25 cellular contexts compared by ENCODE assay signal in the genomic region with DNA sequence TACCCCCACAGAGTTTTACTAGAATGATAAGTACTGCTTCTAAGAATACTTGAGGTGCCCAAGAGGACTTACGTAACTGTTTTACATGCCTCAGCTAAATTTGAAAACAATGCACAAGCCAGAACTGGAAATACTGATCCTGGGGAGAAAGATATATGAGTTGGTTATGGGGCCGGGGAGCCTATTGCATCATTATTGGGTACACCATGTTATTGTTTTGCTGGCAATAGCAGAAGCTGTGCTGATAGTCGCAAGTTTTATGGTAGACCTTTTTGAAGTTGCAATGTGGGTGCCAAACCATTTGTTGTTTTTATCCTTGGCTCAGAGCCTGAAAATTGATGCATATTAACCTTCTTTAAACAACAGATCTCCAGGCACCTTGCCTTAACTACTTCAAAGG.
DNase-seq lines count a peak whose midpoint lies in the region; ATAC-seq and TF ChIP-seq lines count a peak whose summit lies in the region.
"Had no signal": no experiment of that assay in that cellular context is flagged by ENCODE, and none has a peak within 500 bp of the region (broad histone marks: within the 10 kb centered on the region; RNA-seq: fewer than 3 reads in every experiment).

No MANE protein-coding gene starts in this region.

- no peaks in the 10 kb centered on the region for H3K9me1 ChIP-seq in IMR-90 (ENCODE audit: insufficient read depth, low read length)

- H4K8ac ChIP-seq in IMR-90 (ENCODE audit: low read depth in 2 of 2, low read length in 2 of 2): no peak overlapping the region

- H3K9ac ChIP-seq in IMR-90 (ENCODE audit: low read depth, low read length): no peak overlapping the region

- no peak overlapping the region for H3K4ac ChIP-seq in IMR-90 (ENCODE audit: low read depth, low read length)

- H3K36me3 Mint-ChIP-seq in type B pancreatic cell: peaks cover 23% of the 10 kb centered on the region

- no peak overlapping the region for H3K4me3 Mint-ChIP-seq in type B pancreatic cell
- H3K4me3 Mint-ChIP-seq: activated CD8-positive, alpha-beta T cell treated with anti-CD3 and anti-CD28 coated beads, Interleukin-2, amount 10 ng/mL, durations not matched to agents 7 days and 5 days; activated naive CD8-positive, alpha-beta T cell treated with anti-CD3 and anti-CD28 coated beads, Interleukin-2, amount 50 U/mL, for 24 hours; CD4-positive, alpha-beta memory T cell; effector memory CD8-positive, alpha-beta T cell; GM23338; memory B cell had no signal

- no peaks in the 10 kb centered on the region for H3K9me3 ChIP-seq in IMR-90 (ENCODE audit: control insufficient read depth, insufficient read depth, low read length)
- H3K9me3 ChIP-seq in left lung: no peaks in the 10 kb centered on the region
- H3K9me3 ChIP-seq: esophagus squamous epithelium, neutrophil, transverse colon had no signal

- no peaks in the 10 kb centered on the region for H3K27me3 Mint-ChIP-seq in type B pancreatic cell
- H3K27me3 Mint-ChIP-seq: activated naive CD8-positive, alpha-beta T cell treated with anti-CD3 and anti-CD28 coated beads, Interleukin-2, amount 50 U/mL, for 24 hours; CD4-positive, alpha-beta memory T cell; effector memory CD8-positive, alpha-beta T cell; memory B cell; progenitor cell of endocrine pancreas had no signal

- H3K4me1 ChIP-seq in IMR-90 (ENCODE audit: control insufficient read depth, insufficient read depth, low read length): peaks cover 3% of the 10 kb centered on the region
- no peaks in the 10 kb centered on the region for H3K4me1 ChIP-seq in left lung
- H3K4me1 ChIP-seq: esophagus squamous epithelium, transverse colon had no signal

- no peaks in the 10 kb centered on the region for H3K9me3 Mint-ChIP-seq in type B pancreatic cell
- H3K9me3 Mint-ChIP-seq: effector memory CD8-positive, alpha-beta T cell; GM23338; memory B cell had no signal

- H3K4me2 ChIP-seq in IMR-90 (ENCODE audit: low read depth, low read length): no peak overlapping the region
- H3K4me2 ChIP-seq: GM23338 had no signal

- POLR2A ChIA-PET in IMR-90 (lab: Charles Lee; ENCODE audit: unreplicated experiment): no interaction called here

- no peak overlapping the region for H2BK5ac ChIP-seq in IMR-90 (ENCODE audit: low read depth, low read length, poor library complexity, severe bottlenecking)

- H3K56ac ChIP-seq in IMR-90 (ENCODE audit: extremely low read depth, insufficient read depth, low read length): no peak overlapping the region

- H3K36me3 ChIP-seq in IMR-90 (ENCODE audit: control insufficient read depth, insufficient read depth, low read length) (peaks cover 4% of the 10 kb centered on the region; the same call in 1 of the 2 replicates), left lung (peaks cover 0 to 9% of the 10 kb centered on the region in 2 donors)

- H3K4me3 ChIP-seq in IMR-90 (ENCODE audit: insufficient read depth, low read depth, low read length) (no peak overlapping the region), cardiac fibroblast (replicated peaks in 1 of 2; ENCODE audit: low read depth in 2 of 2, low read length in 2 of 2) (no peak overlapping the region), left lung (no peak overlapping the region)
- H3K4me3 ChIP-seq: coronary artery, esophagus squamous epithelium, GM23338, transverse colon had no signal

- CTCF ChIA-PET in IMR-90 (lab: Yijun Ruan, JAX): interaction anchor here (0.6 kb wide), 1 partner anchor 872 kb away, joined by 7 read pairs; no protein-coding TSS in a partner anchor

- TF ChIP-seq CTCF in IMR-90 (conservative IDR thresholded peaks at IDR 0.05; ENCODE audit: low read depth, low read length): no peak
- TF ChIP-seq CTCF in cardiac fibroblast (IDR thresholded peaks at IDR 0.05; ENCODE audit: low read depth, low read length): no peak
- TF ChIP-seq CTCF in left lung (IDR thresholded peaks at IDR 0.05): no peak
- TF ChIP-seq CTCF in GM13977 (IDR thresholded peaks at IDR 0.05; ENCODE audit: extremely low read depth, insufficient read depth, missing control alignments): no peak
- TF ChIP-seq CTCF in type B pancreatic cell (conservative IDR thresholded peaks at IDR 0.05): no peak

- no peak overlapping the region for H2BK120ac ChIP-seq in IMR-90 (ENCODE audit: low read depth, low read length)

- no TSS peak for BruUV-seq in IMR-90 (replicated peaks; lab: Mats Ljungman, UMichigan)

- 0 out of 4 replicates have a peak, but pooled peaks cover 0 to 4% of the 10 kb centered on the region in 2 experiments for H3K79me1 ChIP-seq in IMR-90 (ENCODE audit: low read depth in 1 of 2, low read length in 2 of 2)

- no peak overlapping the region for H2BK15ac ChIP-seq in IMR-90 (ENCODE audit: low read depth, low read length)

- no peak overlapping the region for H3K27ac ChIP-seq in IMR-90 (ENCODE audit: insufficient read depth, low read length)
- H3K27ac ChIP-seq in left lung: no peak overlapping the region
- H3K27ac ChIP-seq: coronary artery, esophagus squamous epithelium, neutrophil, transverse colon had no signal

- no peak overlapping the region for H3K18ac ChIP-seq in IMR-90 (ENCODE audit: low read depth, low read length)

- no CpG with 5 or more reads among the region's 3 CpGs for WGBS in IMR-90 (ENCODE audit: extremely low coverage in 2 of 2, insufficient read length in 1 of 2), 2 experiments

- dilution Hi-C loops in IMR-90 (cut with HindIII; ENCODE audit: low sequenced_read_pairs, unreplicated experiment): no loop called here

- H4K5ac ChIP-seq in IMR-90 (ENCODE audit: low read depth, low read length): no peak overlapping the region

- no peaks in the 10 kb centered on the region for H4K20me1 ChIP-seq in IMR-90 (ENCODE audit: insufficient read depth, low read length)

- no peak for ATAC-seq in IMR-90 (ENCODE audit: low read depth)
- ATAC-seq in left lung: peak; percentile 29
- ATAC-seq: activated CD8-positive, alpha-beta T cell treated with anti-CD3 and anti-CD28 coated beads, Interleukin-2, amount 10 ng/mL, durations not matched to agents 7 days and 5 days; activated naive CD8-positive, alpha-beta T cell treated with anti-CD3 and anti-CD28 coated beads, Interleukin-2, amount 50 U/mL, for 24 hours; effector memory CD8-positive, alpha-beta T cell; GM23338 had no signal

- H3K14ac ChIP-seq in IMR-90 (replicated peaks; ENCODE audit: low read depth, low read length): no peak overlapping the region

- H4K91ac ChIP-seq in IMR-90 (ENCODE audit: insufficient read depth, low read depth, low read length): no peak overlapping the region

- no peak overlapping the region for H2AK9ac ChIP-seq in IMR-90 (replicated peaks; ENCODE audit: low read depth, low read length, poor library complexity)

- intact Hi-C loops in IMR-90 (cut with micrococcal nuclease): no loop called here
- intact Hi-C loops in left lung (cut with DNase I): no loop called here

- DNase-seq in IMR-90 (no peak), NCI-H69 (lab: John Stamatoyannopoulos, UW) (peak; percentile 14), cardiac fibroblast (ENCODE audit: low read depth in 2 of 2) (peak; percentile 26 to 31), left lung (no peak), GM13977 (ENCODE audit: low spot score) (no peak), type B pancreatic cell (ENCODE audit: extremely low spot score, unreplicated experiment) (no peak), kidney glomerular epithelial cell (lab: John Stamatoyannopoulos, UW) (no peak)
- DNase-seq: activated CD4-positive, CD25-positive, alpha-beta regulatory T cell treated with anti-CD3 and anti-CD28 coated beads, Interleukin-2, amount 50 U/mL, for 72 hours; activated CD8-positive, alpha-beta T cell treated with anti-CD3 and anti-CD28 coated beads, Interleukin-2, amount 10 ng/mL, durations not matched to agents 7 days and 5 days; activated gamma-delta T cell treated with Interleukin-2 at 50 U/mL for 16 hours; activated naive CD8-positive, alpha-beta T cell treated with anti-CD3 and anti-CD28 coated beads, Interleukin-2, amount 50 U/mL, for 24 hours; activated T-cell treated with anti-CD3 and anti-CD28 coated beads for 4 hours; CD4-positive, alpha-beta memory T cell; DMS153; effector memory CD8-positive, alpha-beta T cell; esophagus squamous epithelium; Karpas-422; NCI-H1417 treated with DMSO at 0.1 percent for 48 hours; NCI-H510A; transverse colon had no signal

- TF ChIP-seq RAD21 in IMR-90 (IDR thresholded peaks at IDR 0.05; ENCODE audit: low read length): no peak

- no peak overlapping the region for H3K23ac ChIP-seq in IMR-90 (ENCODE audit: low read depth, low read length)

- no peak overlapping the region for H3K27ac Mint-ChIP-seq in type B pancreatic cell
- H3K27ac Mint-ChIP-seq: activated CD8-positive, alpha-beta T cell treated with anti-CD3 and anti-CD28 coated beads, Interleukin-2, amount 10 ng/mL, durations not matched to agents 7 days and 5 days; effector memory CD8-positive, alpha-beta T cell; GM23338; memory B cell; progenitor cell of endocrine pancreas had no signal

- H2BK20ac ChIP-seq in IMR-90 (ENCODE audit: low read depth, low read length): no peak overlapping the region

- no peak overlapping the region for H2AFZ ChIP-seq in IMR-90 (replicated peaks; ENCODE audit: low read length, poor library complexity)
- H2AFZ ChIP-seq: GM23338 had no signal

- no peak overlapping the region for H2AK5ac ChIP-seq in IMR-90 (ENCODE audit: low read depth, low read length)

- no peaks in the 10 kb centered on the region for H3K4me1 Mint-ChIP-seq in type B pancreatic cell (ENCODE audit: unreplicated experiment)

- no peak for TF ChIP-seq POLR2A in IMR-90 (IDR thresholded peaks at IDR 0.05; ENCODE audit: low read depth, low read length)

- in situ Hi-C loops in IMR-90 (cut with MboI; ENCODE audit: low sequenced_read_pairs): no loop called here
- in situ Hi-C loops in GM13977 (cut with MboI; ENCODE audit: low pct_unique_long_range_greater_than_20kb, low sequenced_read_pairs, unreplicated experiment): no loop called here

- no peaks in the 10 kb centered on the region for H3K27me3 ChIP-seq in IMR-90 (ENCODE audit: control insufficient read depth, insufficient read depth, low read length)
- H3K27me3 ChIP-seq in left lung: no peaks in the 10 kb centered on the region
- H3K27me3 ChIP-seq: esophagus squamous epithelium, neutrophil, transverse colon had no signal

TF ChIP-seq in IMR-90, 13 proteins besides CTCF, POLR2A, EP300 and RAD21:
- TF ChIP-seq CEBPB (IDR thresholded peaks at IDR 0.05; ENCODE audit: low read depth, low read length): peak; percentile 38; the same call in 1 of the 2 replicates
- TF ChIP-seq RCOR1 (IDR thresholded peaks at IDR 0.05; ENCODE audit: insufficient replicate concordance, low read length): no peak

Comparison
In these comparisons a context has a peak if more than half of its experiments do, and no peak if none do; other contexts are left out.
1. DNase-seq: peak in NCI-H69 (single experiment) and cardiac fibroblast (2 of 2); none in IMR-90 (single experiment), left lung (0 of 2), GM13977 (single experiment), type B pancreatic cell (single experiment) and kidney glomerular epithelial cell (single experiment).